Comparison of ENCODE assay signal across 25 cellular contexts in the genomic region with DNA sequence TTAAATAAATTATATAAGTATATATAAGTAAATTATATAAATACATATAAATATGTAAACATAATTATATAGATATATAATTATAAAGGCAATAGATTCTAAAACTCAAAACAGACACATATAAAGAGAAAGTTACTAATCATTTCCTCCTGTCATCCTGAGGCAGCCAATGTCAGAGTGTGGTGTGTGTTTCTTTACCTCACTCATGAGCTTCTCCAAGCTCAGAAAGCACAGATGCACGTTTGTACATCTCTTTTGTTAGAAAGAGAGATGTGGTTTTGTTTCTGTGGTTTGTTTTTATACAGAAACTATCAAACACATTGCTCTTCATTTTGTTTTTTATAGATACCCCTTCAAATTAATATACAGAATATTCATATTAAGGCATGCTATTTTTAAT.
A peak's percentile ranks its signal among the peaks of the same experiment; 100 is the strongest.
DNase-seq lines count a peak whose midpoint lies in the region; ATAC-seq and TF ChIP-seq lines count a peak whose summit lies in the region.
"Had no signal": no experiment of that assay in that cellular context is flagged by ENCODE, and none has a peak within 500 bp of the region (broad histone marks: within the 10 kb centered on the region; RNA-seq: fewer than 3 reads in every experiment).

No MANE protein-coding gene starts in this region.

- H3K9ac ChIP-seq in mesenchymal stem cell (ENCODE audit: low read length) = peak overlapping the region; percentile 37
- H3K9ac ChIP-seq: BLaER1 had no signal

- no peaks in the 10 kb centered on the region for H3K36me3 ChIP-seq in mesenchymal stem cell (ENCODE audit: control insufficient read depth in 1 of 2, insufficient read depth in 2 of 2, low read depth in 1 of 2, low read length in 2 of 2)
- H3K36me3 ChIP-seq: BLaER1 had no signal

- TF ChIP-seq CTCF in CD4-positive, alpha-beta T cell (IDR thresholded peaks at IDR 0.05) = no peak
- no peak for TF ChIP-seq CTCF in WTC11 (IDR thresholded peaks at IDR 0.05)
- no peak for TF ChIP-seq CTCF in fibroblast of mammary gland (conservative IDR thresholded peaks at IDR 0.05; ENCODE audit: control insufficient read depth, insufficient read depth, low read depth, low read length)

- no peaks in the 10 kb centered on the region for H3K36me3 Mint-ChIP-seq in CD4-positive, alpha-beta T cell (ENCODE audit: low read depth)
- H3K36me3 Mint-ChIP-seq in WTC11 = no peaks in the 10 kb centered on the region
- H3K36me3 Mint-ChIP-seq: CD4-positive, alpha-beta memory T cell had no signal

- H2BK5ac ChIP-seq in mesenchymal stem cell (ENCODE audit: low read depth, low read length, poor library complexity, severe bottlenecking) = no peak overlapping the region

- ATAC-seq in CD4-positive, alpha-beta T cell (ENCODE audit: poor library complexity) = peak; percentile 37
- ATAC-seq in WTC11 = no peak
- ATAC-seq in HG02763 (IDR thresholded peaks at IDR 0.05; ENCODE audit: unreplicated experiment) = no peak
- ATAC-seq in GM21367 (IDR thresholded peaks at IDR 0.05; ENCODE audit: unreplicated experiment) = no peak
- ATAC-seq: HCT116 had no signal

- H2BK15ac ChIP-seq in mesenchymal stem cell (ENCODE audit: low read depth, poor library complexity, severe bottlenecking) = no peak overlapping the region

- no peak overlapping the region for H3K23ac ChIP-seq in mesenchymal stem cell (ENCODE audit: low read length in 2 of 2)

- no peak overlapping the region for H3K4ac ChIP-seq in mesenchymal stem cell (ENCODE audit: low read depth in 1 of 2, low read length in 2 of 2)

- no peaks in the 10 kb centered on the region for H3K27me3 Mint-ChIP-seq in CD4-positive, alpha-beta T cell
- H3K27me3 Mint-ChIP-seq in WTC11 (ENCODE audit: low read depth) = peaks cover 10% of the 10 kb centered on the region
- H3K27me3 Mint-ChIP-seq: CD4-positive, alpha-beta memory T cell had no signal

- H3K18ac ChIP-seq in mesenchymal stem cell (ENCODE audit: low read depth in 1 of 2, low read length in 2 of 2) = no peak overlapping the region

- no peak overlapping the region for H2AK5ac ChIP-seq in mesenchymal stem cell (ENCODE audit: low read length, severe bottlenecking)

- H3K27me3 ChIP-seq in CD4-positive, alpha-beta T cell (ENCODE audit: control insufficient read depth, insufficient read depth, low read length) = no peaks in the 10 kb centered on the region
- H3K27me3 ChIP-seq in mesenchymal stem cell (ENCODE audit: control insufficient read depth in 1 of 2, insufficient read depth in 1 of 2, low read length in 2 of 2) = no peaks in the 10 kb centered on the region
- H3K27me3 ChIP-seq: BLaER1, MG63 had no signal

- H3K4me1 Mint-ChIP-seq in CD4-positive, alpha-beta T cell (ENCODE audit: low read depth) = peaks cover 9% of the 10 kb centered on the region
- H3K4me1 Mint-ChIP-seq in WTC11 = no peaks in the 10 kb centered on the region
- H3K4me1 Mint-ChIP-seq: CD4-positive, alpha-beta memory T cell had no signal

- intact Hi-C loops in CD4-positive, alpha-beta T cell (cut with DNase I, micrococcal nuclease) = no loop called here

- H3K27ac ChIP-seq in CD4-positive, alpha-beta T cell (ENCODE audit: low read depth, low read length) = no peak overlapping the region
- no peak overlapping the region for H3K27ac ChIP-seq in mesenchymal stem cell (ENCODE audit: low read length, poor library complexity, severe bottlenecking)
- H3K27ac ChIP-seq: 22Rv1, BLaER1, PC-9 had no signal

- H3K4me3 Mint-ChIP-seq in CD4-positive, alpha-beta T cell = no peak overlapping the region
- H3K4me3 Mint-ChIP-seq in WTC11 = no peak overlapping the region
- H3K4me3 Mint-ChIP-seq: CD4-positive, alpha-beta memory T cell had no signal

- H3K27ac Mint-ChIP-seq in CD4-positive, alpha-beta T cell = no peak overlapping the region
- no peak overlapping the region for H3K27ac Mint-ChIP-seq in WTC11
- H3K27ac Mint-ChIP-seq: CD4-positive, alpha-beta memory T cell had no signal

- H4K91ac ChIP-seq in mesenchymal stem cell (ENCODE audit: low read length) = no peak overlapping the region

- no peaks in the 10 kb centered on the region for H3K4me1 ChIP-seq in mesenchymal stem cell (ENCODE audit: control insufficient read depth, insufficient read depth, low read depth, low read length)
- H3K4me1 ChIP-seq: BLaER1, Caco-2 had no signal

- CTCF ChIA-PET in CD4-positive, alpha-beta T cell (lab: Charles Lee) = no interaction called here
- CTCF ChIA-PET in WTC11 (lab: Charles Lee) = no interaction called here

- DNase-seq in CD4-positive, alpha-beta T cell = no peak
- DNase-seq in WTC11 (ENCODE audit: low spot score) = no peak
- peak; percentile 41 for DNase-seq in fibroblast of mammary gland (ENCODE audit: low read depth)
- DNase-seq in mesenchymal stem cell = no peak
- no peak for DNase-seq in pons (ENCODE audit: low spot score)
- DNase-seq in amniotic stem cell (lab: John Stamatoyannopoulos, UW) = no peak
- DNase-seq: ACHN; Caco-2; CD4-positive, alpha-beta memory T cell; DMS 273 treated with DMSO at 0.1 percent for 48 hours; Kasumi-1; MG63; NCI-H1048; NCI-H1436; NCI-H187 treated with DMSO at 0.1 percent for 48 hours; NCI-H2227 treated with DMSO at 0.1 percent for 48 hours; NCI-H510A; PC-9; RPMI8226; SHP77 had no signal

- H4K8ac ChIP-seq in mesenchymal stem cell (ENCODE audit: low read length) = no peak overlapping the region

- H3K9me3 Mint-ChIP-seq in CD4-positive, alpha-beta T cell = no peaks in the 10 kb centered on the region
- H3K9me3 Mint-ChIP-seq in WTC11 = no peaks in the 10 kb centered on the region
- H3K9me3 Mint-ChIP-seq: CD4-positive, alpha-beta memory T cell had no signal

- no CpG with 5 or more reads among the region's 1 CpG for WGBS in mesenchymal stem cell

- H3K79me1 ChIP-seq in mesenchymal stem cell (replicated peaks; ENCODE audit: low read length, poor library complexity, severe bottlenecking) = peaks cover 7% of the 10 kb centered on the region

- H3K4me3 ChIP-seq in fibroblast of mammary gland (ENCODE audit: control insufficient read depth, low read depth, low read length) (no peak overlapping the region), mesenchymal stem cell (ENCODE audit: insufficient read depth in 1 of 2, low read depth in 1 of 2, low read length in 2 of 2) (no peak overlapping the region)
- H3K4me3 ChIP-seq: BLaER1, MG63, PC-9 had no signal

- POLR2A ChIA-PET in CD4-positive, alpha-beta T cell (lab: Charles Lee) = no interaction called here
- POLR2A ChIA-PET in WTC11 (lab: Charles Lee) = no interaction called here

- H3K9me3 ChIP-seq in CD4-positive, alpha-beta T cell (ENCODE audit: control insufficient read depth, low read length) = no peaks in the 10 kb centered on the region
- no peaks in the 10 kb centered on the region for H3K9me3 ChIP-seq in mesenchymal stem cell (ENCODE audit: control insufficient read depth, low read length)
- H3K9me3 ChIP-seq: BLaER1, Caco-2, MG63 had no signal

- no peak overlapping the region for H2BK120ac ChIP-seq in mesenchymal stem cell (ENCODE audit: low read depth, low read length)

- H2AFZ ChIP-seq in mesenchymal stem cell (ENCODE audit: low read depth, low read length) = no peak overlapping the region
- H2AFZ ChIP-seq: PC-9 had no signal

- H3K4me2 ChIP-seq in mesenchymal stem cell (ENCODE audit: low read length, poor library complexity, severe bottlenecking) = no peak overlapping the region
- H3K4me2 ChIP-seq: BLaER1, PC-9 had no signal

- H3K14ac ChIP-seq in mesenchymal stem cell (ENCODE audit: low read length in 2 of 2) = no peak overlapping the region

- no peak overlapping the region for H2BK12ac ChIP-seq in mesenchymal stem cell (ENCODE audit: low read length in 2 of 2)

TF ChIP-seq in WTC11, 78 proteins besides CTCF, POLR2A, EP300 and RAD21:
- TF ChIP-seq HMGA2 (CRISPR knock-in tag; IDR thresholded peaks at IDR 0.05) (peak; percentile 56; the same call in 1 of the 2 replicates), JUN (CRISPR knock-in tag; IDR thresholded peaks at IDR 0.05) (no peak)
